19 cellular contexts compared by ENCODE assay signal in genomic region chr7:157784114-157784835, GRCh38.
"Had no signal": no experiment of that assay in that cellular context is flagged by ENCODE, and none has a peak within 500 bp of the region (broad histone marks: within the 10 kb centered on the region; RNA-seq: fewer than 3 reads in every experiment).

No MANE protein-coding gene starts in this region.

- H3K4me3 ChIP-seq: body of pancreas, cardiac muscle cell, SJSA1 had no signal

- H3K27ac ChIP-seq: body of pancreas, cardiac muscle cell, foreskin keratinocyte, SJSA1 had no signal

- H3K9me3 Mint-ChIP-seq: activated B cell treated with CpG ODN at 0.5 μM for 24 hours; activated CD4-positive, alpha-beta memory T cell treated with anti-CD3 and anti-CD28 coated beads for 36 hours; naive B cell; stimulated activated naive CD8-positive, alpha-beta T cell treated with anti-CD3 and anti-CD28 coated beads, Interleukin-15, amount 100 ng/mL, for 72 hours had no signal

- H3K4me1 ChIP-seq: body of pancreas, foreskin keratinocyte, SJSA1 had no signal

- DNase-seq: activated B cell treated with CpG ODN at 0.5 μM for 24 hours; activated CD4-positive, alpha-beta memory T cell treated with anti-CD3 and anti-CD28 coated beads for 36 hours; activated CD4-positive, alpha-beta T cell treated with anti-CD3 and anti-CD28 coated beads for 4 hours; activated naive CD4-positive, alpha-beta T cell treated with Interleukin-2 at 50 U/mL for 16 hours; activated T-cell treated with anti-CD3 and anti-CD28 coated beads, Interleukin-2, amount 50 U/mL, for 48 hours; body of pancreas; effector CD8-positive, alpha-beta T cell; erythroblast; foreskin keratinocyte; kidney glomerular epithelial cell; mesendoderm; naive B cell; stimulated activated CD4-positive, alpha-beta T cell treated with anti-CD3 and anti-CD28 coated beads, Interleukin-4, amount 100 ng/mL, for 4 hours; stimulated activated naive CD8-positive, alpha-beta T cell treated with anti-CD3 and anti-CD28 coated beads, Interleukin-15, amount 100 ng/mL, for 72 hours; T1000; trophoblast cell had no signal

- H3K36me3 ChIP-seq: cardiac muscle cell, SJSA1 had no signal

- H3K27me3 ChIP-seq: body of pancreas, cardiac muscle cell, foreskin keratinocyte, SJSA1 had no signal

- H3K4me3 Mint-ChIP-seq: activated B cell treated with CpG ODN at 0.5 μM for 24 hours; activated CD4-positive, alpha-beta memory T cell treated with anti-CD3 and anti-CD28 coated beads for 36 hours; dendritic cell treated with granulocyte-macrophage colony-stimulating factor and Interleukin-4, amounts not matched to agents 40 ng/mL and 50 ng/mL, for 4 days; naive B cell; stimulated activated naive CD8-positive, alpha-beta T cell treated with anti-CD3 and anti-CD28 coated beads, Interleukin-15, amount 100 ng/mL, for 72 hours had no signal

- ATAC-seq: body of pancreas; foreskin keratinocyte; stimulated activated naive CD8-positive, alpha-beta T cell treated with anti-CD3 and anti-CD28 coated beads, Interleukin-15, amount 100 ng/mL, for 72 hours had no signal

- H3K27me3 Mint-ChIP-seq: activated B cell treated with CpG ODN at 0.5 μM for 24 hours; activated CD4-positive, alpha-beta memory T cell treated with anti-CD3 and anti-CD28 coated beads for 36 hours; dendritic cell treated with granulocyte-macrophage colony-stimulating factor and Interleukin-4, amounts not matched to agents 40 ng/mL and 50 ng/mL, for 4 days; naive B cell; stimulated activated naive CD8-positive, alpha-beta T cell treated with anti-CD3 and anti-CD28 coated beads, Interleukin-15, amount 100 ng/mL, for 72 hours had no signal

- H3K9me3 ChIP-seq: body of pancreas had no signal

- H3K27ac Mint-ChIP-seq: activated B cell treated with CpG ODN at 0.5 μM for 24 hours; activated CD4-positive, alpha-beta memory T cell treated with anti-CD3 and anti-CD28 coated beads for 36 hours; dendritic cell treated with granulocyte-macrophage colony-stimulating factor and Interleukin-4, amounts not matched to agents 40 ng/mL and 50 ng/mL, for 4 days; naive B cell; stimulated activated naive CD8-positive, alpha-beta T cell treated with anti-CD3 and anti-CD28 coated beads, Interleukin-15, amount 100 ng/mL, for 72 hours had no signal

- H3K4me1 Mint-ChIP-seq: activated B cell treated with CpG ODN at 0.5 μM for 24 hours; naive B cell; stimulated activated naive CD8-positive, alpha-beta T cell treated with anti-CD3 and anti-CD28 coated beads, Interleukin-15, amount 100 ng/mL, for 72 hours had no signal

- H3K36me3 Mint-ChIP-seq: activated CD4-positive, alpha-beta memory T cell treated with anti-CD3 and anti-CD28 coated beads for 36 hours; naive B cell had no signal
